Comparison of ENCODE assay signal across 20 cellular contexts in genomic region chr3:71409352-71409751, GRCh38.
"Had no signal": no experiment of that assay in that cellular context is flagged by ENCODE, and none has a peak within 500 bp of the region (broad histone marks: within the 10 kb centered on the region; RNA-seq: fewer than 3 reads in every experiment).

No MANE protein-coding gene starts in this region.

- H3K36me3 Mint-ChIP-seq: memory B cell; natural killer cell treated with Interleukin-12 subunit alpha and Interleukin-12 subunit beta and Interleukin-15 and Interleukin-18, amount 100 ng/mL, for 72 hours had no signal

- H3K4me3 Mint-ChIP-seq: activated CD4-positive, alpha-beta T cell treated with anti-CD3 and anti-CD28 coated beads, Interleukin-2, amount 10 ng/mL, durations not matched to agents 7 days and 5 days; activated CD8-positive, alpha-beta T cell treated with anti-CD3 and anti-CD28 coated beads, Interleukin-2, amount 10 ng/mL, durations not matched to agents 7 days and 5 days; activated T-cell treated with anti-CD3 and anti-CD28 coated beads, Interleukin-2, amount 50 U/mL, for 4 hours; immature natural killer cell; memory B cell; natural killer cell treated with Interleukin-12 subunit alpha and Interleukin-12 subunit beta and Interleukin-15 and Interleukin-18, amount 100 ng/mL, for 72 hours; stimulated activated naive B cell treated with anti-CD40 and anti-IgM and Interleukin-4, amounts not matched to agents 10 μg/mL and 1 μg/mL and 100 μg/mL, for 72 hours had no signal

- H3K36me3 ChIP-seq: esophagus squamous epithelium, heart right ventricle, sigmoid colon, spleen, thyroid gland had no signal

- H3K27ac Mint-ChIP-seq: activated CD4-positive, alpha-beta T cell treated with anti-CD3 and anti-CD28 coated beads, Interleukin-2, amount 10 ng/mL, durations not matched to agents 7 days and 5 days; activated CD8-positive, alpha-beta T cell treated with anti-CD3 and anti-CD28 coated beads, Interleukin-2, amount 10 ng/mL, durations not matched to agents 7 days and 5 days; memory B cell; natural killer cell treated with Interleukin-12 subunit alpha and Interleukin-12 subunit beta and Interleukin-15 and Interleukin-18, amount 100 ng/mL, for 72 hours; stimulated activated naive B cell treated with anti-CD40 and anti-IgM and Interleukin-4, amounts not matched to agents 10 μg/mL and 1 μg/mL and 100 μg/mL, for 72 hours had no signal

- H3K9me3 ChIP-seq: esophagus squamous epithelium, heart right ventricle, sigmoid colon, spleen, thyroid gland had no signal

- H3K4me3 ChIP-seq: esophagus squamous epithelium, heart right ventricle, sigmoid colon, spleen, thyroid gland had no signal

- H3K9me3 Mint-ChIP-seq: activated CD4-positive, alpha-beta T cell treated with anti-CD3 and anti-CD28 coated beads, Interleukin-2, amount 10 ng/mL, durations not matched to agents 7 days and 5 days; activated T-cell treated with anti-CD3 and anti-CD28 coated beads, Interleukin-2, amount 50 U/mL, for 4 hours; immature natural killer cell; memory B cell; natural killer cell treated with Interleukin-12 subunit alpha and Interleukin-12 subunit beta and Interleukin-15 and Interleukin-18, amount 100 ng/mL, for 72 hours; stimulated activated naive B cell treated with anti-CD40 and anti-IgM and Interleukin-4, amounts not matched to agents 10 μg/mL and 1 μg/mL and 100 μg/mL, for 72 hours had no signal

- H3K27ac ChIP-seq: esophagus squamous epithelium, heart right ventricle, sigmoid colon, spleen, thyroid gland had no signal

- H3K27me3 Mint-ChIP-seq: memory B cell; natural killer cell treated with Interleukin-12 subunit alpha and Interleukin-12 subunit beta and Interleukin-15 and Interleukin-18, amount 100 ng/mL, for 72 hours; stimulated activated naive B cell treated with anti-CD40 and anti-IgM and Interleukin-4, amounts not matched to agents 10 μg/mL and 1 μg/mL and 100 μg/mL, for 72 hours had no signal

- ATAC-seq: activated CD4-positive, CD25-positive, alpha-beta regulatory T cell treated with anti-CD3 and anti-CD28 coated beads, Interleukin-2, amount 50 U/mL, for 24 hours; activated CD8-positive, alpha-beta T cell treated with anti-CD3 and anti-CD28 coated beads, Interleukin-2, amount 10 ng/mL, durations not matched to agents 7 days and 5 days; activated T-cell treated with anti-CD3 and anti-CD28 coated beads, Interleukin-2, amount 50 U/mL, for 4 hours; heart right ventricle; natural killer cell treated with Interleukin-12 subunit alpha and Interleukin-12 subunit beta and Interleukin-15 and Interleukin-18, amount 100 ng/mL, for 72 hours; stimulated activated naive B cell treated with anti-CD40 and anti-IgM and Interleukin-4, amounts not matched to agents 10 μg/mL and 1 μg/mL and 100 μg/mL, for 72 hours had no signal

- DNase-seq: activated CD4-positive, alpha-beta T cell treated with anti-CD3 and anti-CD28 coated beads, Interleukin-2, amount 10 ng/mL, durations not matched to agents 7 days and 5 days; activated CD8-positive, alpha-beta T cell treated with anti-CD3 and anti-CD28 coated beads, Interleukin-2, amount 10 ng/mL, durations not matched to agents 7 days and 5 days; activated naive CD4-positive, alpha-beta T cell treated with anti-CD3 and anti-CD28 coated beads, Interleukin-2, amount 50 U/mL, for 16 hours; activated T-cell treated with anti-CD3 and anti-CD28 coated beads, Interleukin-2, amount 50 U/mL, for 4 hours; amniotic stem cell; dermis blood vessel endothelial cell; effector memory CD4-positive, alpha-beta T cell; esophagus squamous epithelium; heart right ventricle; immature natural killer cell; kidney glomerular epithelial cell; sigmoid colon; spleen; stimulated activated CD4-positive, alpha-beta T cell treated with anti-CD3 and anti-CD28 coated beads, Interleukin-4, amount 100 ng/mL, for 4 hours; stimulated activated naive B cell treated with anti-CD40 and anti-IgM and Interleukin-4, amounts not matched to agents 10 μg/mL and 1 μg/mL and 100 μg/mL, for 72 hours; T-helper 9 cell; thyroid gland had no signal

- H3K27me3 ChIP-seq: esophagus squamous epithelium, heart right ventricle, sigmoid colon, spleen, thyroid gland had no signal
